Comparison of ENCODE assay signal across 1 cellular context in genomic region chr6:170366248-170366960, GRCh38.
TF ChIP-seq lines count a peak whose summit lies in the region.

No MANE protein-coding gene starts in this region.

TF ChIP-seq in HepG2, 621 proteins besides CTCF, POLR2A, EP300 and RAD21 (continued from another document and continues in another):
- no peak for TF ChIP-seq HINFP (CRISPR knock-in tag; IDR thresholded peaks at IDR 0.05; ENCODE audit: low read depth)
- TF ChIP-seq BHLHE40 (IDR thresholded peaks at IDR 0.05; ENCODE audit: low read length), result no peak
- TF ChIP-seq, protein P1, sequence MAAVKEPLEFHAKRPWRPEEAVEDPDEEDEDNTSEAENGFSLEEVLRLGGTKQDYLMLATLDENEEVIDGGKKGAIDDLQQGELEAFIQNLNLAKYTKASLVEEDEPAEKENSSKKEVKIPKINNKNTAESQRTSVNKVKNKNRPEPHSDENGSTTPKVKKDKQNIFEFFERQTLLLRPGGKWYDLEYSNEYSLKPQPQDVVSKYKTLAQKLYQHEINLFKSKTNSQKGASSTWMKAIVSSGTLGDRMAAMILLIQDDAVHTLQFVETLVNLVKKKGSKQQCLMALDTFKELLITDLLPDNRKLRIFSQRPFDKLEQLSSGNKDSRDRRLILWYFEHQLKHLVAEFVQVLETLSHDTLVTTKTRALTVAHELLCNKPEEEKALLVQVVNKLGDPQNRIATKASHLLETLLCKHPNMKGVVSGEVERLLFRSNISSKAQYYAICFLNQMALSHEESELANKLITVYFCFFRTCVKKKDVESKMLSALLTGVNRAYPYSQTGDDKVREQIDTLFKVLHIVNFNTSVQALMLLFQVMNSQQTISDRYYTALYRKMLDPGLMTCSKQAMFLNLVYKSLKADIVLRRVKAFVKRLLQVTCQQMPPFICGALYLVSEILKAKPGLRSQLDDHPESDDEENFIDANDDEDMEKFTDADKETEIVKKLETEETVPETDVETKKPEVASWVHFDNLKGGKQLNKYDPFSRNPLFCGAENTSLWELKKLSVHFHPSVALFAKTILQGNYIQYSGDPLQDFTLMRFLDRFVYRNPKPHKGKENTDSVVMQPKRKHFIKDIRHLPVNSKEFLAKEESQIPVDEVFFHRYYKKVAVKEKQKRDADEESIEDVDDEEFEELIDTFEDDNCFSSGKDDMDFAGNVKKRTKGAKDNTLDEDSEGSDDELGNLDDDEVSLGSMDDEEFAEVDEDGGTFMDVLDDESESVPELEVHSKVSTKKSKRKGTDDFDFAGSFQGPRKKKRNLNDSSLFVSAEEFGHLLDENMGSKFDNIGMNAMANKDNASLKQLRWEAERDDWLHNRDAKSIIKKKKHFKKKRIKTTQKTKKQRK (IDR thresholded peaks at IDR 0.05; ENCODE audit: low read length), result no peak
- no peak for TF ChIP-seq MYNN (CRISPR knock-in tag; IDR thresholded peaks at IDR 0.05; ENCODE audit: low read depth)
- TF ChIP-seq ZNF431 (CRISPR knock-in tag; IDR thresholded peaks at IDR 0.05; ENCODE audit: borderline replicate concordance, low read depth), result no peak
- TF ChIP-seq ZNF552 (CRISPR knock-in tag; IDR thresholded peaks at IDR 0.05; ENCODE audit: borderline replicate concordance), result no peak
- peak; percentile 19; the same call in 1 of the 2 replicates for TF ChIP-seq TCF7L2 (IDR thresholded peaks at IDR 0.05; ENCODE audit: low read depth, low read length)
- TF ChIP-seq, protein P2, sequence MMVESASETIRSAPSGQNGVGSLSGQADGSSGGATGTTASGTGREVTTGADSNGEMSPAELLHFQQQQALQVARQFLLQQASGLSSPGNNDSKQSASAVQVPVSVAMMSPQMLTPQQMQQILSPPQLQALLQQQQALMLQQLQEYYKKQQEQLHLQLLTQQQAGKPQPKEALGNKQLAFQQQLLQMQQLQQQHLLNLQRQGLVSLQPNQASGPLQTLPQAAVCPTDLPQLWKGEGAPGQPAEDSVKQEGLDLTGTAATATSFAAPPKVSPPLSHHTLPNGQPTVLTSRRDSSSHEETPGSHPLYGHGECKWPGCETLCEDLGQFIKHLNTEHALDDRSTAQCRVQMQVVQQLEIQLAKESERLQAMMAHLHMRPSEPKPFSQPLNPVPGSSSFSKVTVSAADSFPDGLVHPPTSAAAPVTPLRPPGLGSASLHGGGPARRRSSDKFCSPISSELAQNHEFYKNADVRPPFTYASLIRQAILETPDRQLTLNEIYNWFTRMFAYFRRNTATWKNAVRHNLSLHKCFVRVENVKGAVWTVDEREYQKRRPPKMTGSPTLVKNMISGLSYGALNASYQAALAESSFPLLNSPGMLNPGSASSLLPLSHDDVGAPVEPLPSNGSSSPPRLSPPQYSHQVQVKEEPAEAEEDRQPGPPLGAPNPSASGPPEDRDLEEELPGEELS (CRISPR knock-in tag; IDR thresholded peaks at IDR 0.05), result peak; percentile 79
- TF ChIP-seq ZKSCAN5 (CRISPR knock-in tag; IDR thresholded peaks at IDR 0.05), result peak; percentile 84; the same call in 1 of the 2 replicates
- TF ChIP-seq RBM39 (IDR thresholded peaks at IDR 0.05; ENCODE audit: low read depth, low read length, poor library complexity, severe bottlenecking), result no peak
- no peak for TF ChIP-seq MXD1 (CRISPR knock-in tag; IDR thresholded peaks at IDR 0.05)
- no peak for TF ChIP-seq ZNF678 (CRISPR knock-in tag; IDR thresholded peaks at IDR 0.05)
- TF ChIP-seq ZNF230 (CRISPR knock-in tag; IDR thresholded peaks at IDR 0.05), result no peak
- no peak for TF ChIP-seq CCDC6 (CRISPR knock-in tag; IDR thresholded peaks at IDR 0.05)
- TF ChIP-seq KDM5B (CRISPR knock-in tag; IDR thresholded peaks at IDR 0.05; ENCODE audit: borderline replicate concordance), result no peak; the same call in 1 of the 2 replicates
- TF ChIP-seq RNF219 (CRISPR knock-in tag; IDR thresholded peaks at IDR 0.05), result no peak
- no peak for TF ChIP-seq ZNF800 (CRISPR knock-in tag; IDR thresholded peaks at IDR 0.05)
- peak; percentile 74 for TF ChIP-seq SAP130 (CRISPR knock-in tag; IDR thresholded peaks at IDR 0.05; ENCODE audit: low read depth)
- TF ChIP-seq HIVEP1 (CRISPR knock-in tag; IDR thresholded peaks at IDR 0.05), result 0 out of 2 replicates have a peak, but pooled peaks have one; percentile 40
- peak; percentile 76; the same call in 1 of the 2 replicates for TF ChIP-seq HMG20A (CRISPR knock-in tag; IDR thresholded peaks at IDR 0.05; ENCODE audit: borderline replicate concordance)
- peak; percentile 64; the same call in 1 of the 2 replicates for TF ChIP-seq RXRB (CRISPR knock-in tag; IDR thresholded peaks at IDR 0.05; ENCODE audit: borderline replicate concordance)
- TF ChIP-seq GLMP (CRISPR knock-in tag; IDR thresholded peaks at IDR 0.05; ENCODE audit: borderline replicate concordance), result no peak
- TF ChIP-seq HNRNPUL1 (IDR thresholded peaks at IDR 0.05; ENCODE audit: low read depth, low read length), result no peak
- TF ChIP-seq ZNF224 (CRISPR knock-in tag; IDR thresholded peaks at IDR 0.05), result no peak
- no peak for TF ChIP-seq RAD51 (IDR thresholded peaks at IDR 0.05; ENCODE audit: borderline replicate concordance)
- TF ChIP-seq, protein P3, sequence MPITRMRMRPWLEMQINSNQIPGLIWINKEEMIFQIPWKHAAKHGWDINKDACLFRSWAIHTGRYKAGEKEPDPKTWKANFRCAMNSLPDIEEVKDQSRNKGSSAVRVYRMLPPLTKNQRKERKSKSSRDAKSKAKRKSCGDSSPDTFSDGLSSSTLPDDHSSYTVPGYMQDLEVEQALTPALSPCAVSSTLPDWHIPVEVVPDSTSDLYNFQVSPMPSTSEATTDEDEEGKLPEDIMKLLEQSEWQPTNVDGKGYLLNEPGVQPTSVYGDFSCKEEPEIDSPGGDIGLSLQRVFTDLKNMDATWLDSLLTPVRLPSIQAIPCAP (CRISPR knock-in tag; IDR thresholded peaks at IDR 0.05; ENCODE audit: low read depth), result no peak
- TF ChIP-seq, protein P4, sequence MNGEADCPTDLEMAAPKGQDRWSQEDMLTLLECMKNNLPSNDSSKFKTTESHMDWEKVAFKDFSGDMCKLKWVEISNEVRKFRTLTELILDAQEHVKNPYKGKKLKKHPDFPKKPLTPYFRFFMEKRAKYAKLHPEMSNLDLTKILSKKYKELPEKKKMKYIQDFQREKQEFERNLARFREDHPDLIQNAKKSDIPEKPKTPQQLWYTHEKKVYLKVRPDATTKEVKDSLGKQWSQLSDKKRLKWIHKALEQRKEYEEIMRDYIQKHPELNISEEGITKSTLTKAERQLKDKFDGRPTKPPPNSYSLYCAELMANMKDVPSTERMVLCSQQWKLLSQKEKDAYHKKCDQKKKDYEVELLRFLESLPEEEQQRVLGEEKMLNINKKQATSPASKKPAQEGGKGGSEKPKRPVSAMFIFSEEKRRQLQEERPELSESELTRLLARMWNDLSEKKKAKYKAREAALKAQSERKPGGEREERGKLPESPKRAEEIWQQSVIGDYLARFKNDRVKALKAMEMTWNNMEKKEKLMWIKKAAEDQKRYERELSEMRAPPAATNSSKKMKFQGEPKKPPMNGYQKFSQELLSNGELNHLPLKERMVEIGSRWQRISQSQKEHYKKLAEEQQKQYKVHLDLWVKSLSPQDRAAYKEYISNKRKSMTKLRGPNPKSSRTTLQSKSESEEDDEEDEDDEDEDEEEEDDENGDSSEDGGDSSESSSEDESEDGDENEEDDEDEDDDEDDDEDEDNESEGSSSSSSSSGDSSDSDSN (CRISPR knock-in tag; IDR thresholded peaks at IDR 0.05), result no peak
- TF ChIP-seq IRX3 (CRISPR knock-in tag; IDR thresholded peaks at IDR 0.05; ENCODE audit: borderline replicate concordance, low read depth), result no peak
- no peak for TF ChIP-seq SNAI1 (CRISPR knock-in tag; IDR thresholded peaks at IDR 0.05; ENCODE audit: borderline replicate concordance)
- TF ChIP-seq GATAD2A (CRISPR knock-in tag; IDR thresholded peaks at IDR 0.05), result no peak; the same call in 1 of the 2 replicates
- peak; percentile 28; the same call in 1 of the 2 replicates for TF ChIP-seq MYC (CRISPR knock-in tag; IDR thresholded peaks at IDR 0.05; ENCODE audit: borderline replicate concordance)
- no peak; the same call in 1 of the 2 replicates for TF ChIP-seq ZNF629 (CRISPR knock-in tag; conservative IDR thresholded peaks at IDR 0.05)
- no peak for TF ChIP-seq ARNT (IDR thresholded peaks at IDR 0.05)
- TF ChIP-seq MTA3 (CRISPR knock-in tag; IDR thresholded peaks at IDR 0.05), result no peak
- TF ChIP-seq ATF7-NPFF (CRISPR knock-in tag; IDR thresholded peaks at IDR 0.05; ENCODE audit: low read depth), result no peak
- no peak for TF ChIP-seq ZNF549 (CRISPR knock-in tag; IDR thresholded peaks at IDR 0.05)
- no peak for TF ChIP-seq ZNF343 (CRISPR knock-in tag; IDR thresholded peaks at IDR 0.05)
- TF ChIP-seq TOPORS (CRISPR knock-in tag; IDR thresholded peaks at IDR 0.05), result no peak
- TF ChIP-seq, protein P5, sequence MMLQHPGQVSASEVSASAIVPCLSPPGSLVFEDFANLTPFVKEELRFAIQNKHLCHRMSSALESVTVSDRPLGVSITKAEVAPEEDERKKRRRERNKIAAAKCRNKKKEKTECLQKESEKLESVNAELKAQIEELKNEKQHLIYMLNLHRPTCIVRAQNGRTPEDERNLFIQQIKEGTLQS (CRISPR knock-in tag; IDR thresholded peaks at IDR 0.05), result no peak
- TF ChIP-seq EEA1 (CRISPR knock-in tag; IDR thresholded peaks at IDR 0.05; ENCODE audit: borderline replicate concordance), result no peak
- no peak for TF ChIP-seq ZNF513 (CRISPR knock-in tag; conservative IDR thresholded peaks at IDR 0.05)
- TF ChIP-seq TOE1 (CRISPR knock-in tag; IDR thresholded peaks at IDR 0.05), result no peak
- TF ChIP-seq SIN3B (IDR thresholded peaks at IDR 0.05; ENCODE audit: low read length), result no peak
- no peak for TF ChIP-seq NAIF1 (CRISPR knock-in tag; IDR thresholded peaks at IDR 0.05; ENCODE audit: borderline replicate concordance)
- TF ChIP-seq, protein P6, sequence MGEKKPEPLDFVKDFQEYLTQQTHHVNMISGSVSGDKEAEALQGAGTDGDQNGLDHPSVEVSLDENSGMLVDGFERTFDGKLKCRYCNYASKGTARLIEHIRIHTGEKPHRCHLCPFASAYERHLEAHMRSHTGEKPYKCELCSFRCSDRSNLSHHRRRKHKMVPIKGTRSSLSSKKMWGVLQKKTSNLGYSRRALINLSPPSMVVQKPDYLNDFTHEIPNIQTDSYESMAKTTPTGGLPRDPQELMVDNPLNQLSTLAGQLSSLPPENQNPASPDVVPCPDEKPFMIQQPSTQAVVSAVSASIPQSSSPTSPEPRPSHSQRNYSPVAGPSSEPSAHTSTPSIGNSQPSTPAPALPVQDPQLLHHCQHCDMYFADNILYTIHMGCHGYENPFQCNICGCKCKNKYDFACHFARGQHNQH (CRISPR knock-in tag; IDR thresholded peaks at IDR 0.05), result no peak
- TF ChIP-seq KDM4B (CRISPR knock-in tag; IDR thresholded peaks at IDR 0.05), result no peak
- TF ChIP-seq TGIF2 (CRISPR knock-in tag; IDR thresholded peaks at IDR 0.05), result no peak
